Comparison of ENCODE assay signal across 20 cellular contexts in the genomic region with DNA sequence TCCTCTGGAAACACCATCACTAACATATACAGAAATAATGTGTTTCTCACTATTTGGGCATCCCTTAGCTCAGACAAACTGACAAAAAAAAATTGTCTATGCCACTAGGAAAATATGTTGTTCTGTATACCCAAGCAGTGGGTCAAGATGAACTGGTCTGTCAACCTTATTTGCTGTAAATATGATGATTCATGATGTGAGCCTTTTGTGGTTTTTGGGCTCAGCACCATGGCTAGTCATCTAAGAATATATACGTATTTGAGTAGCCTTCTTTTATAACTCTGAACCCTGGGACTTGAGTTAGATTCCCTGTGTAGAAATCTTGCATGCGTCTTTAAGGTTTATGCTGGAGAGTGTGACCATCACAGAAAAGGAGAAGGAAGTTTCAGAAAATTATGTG.
A peak's percentile ranks its signal among the peaks of the same experiment; 100 is the strongest.
DNase-seq lines count a peak whose midpoint lies in the region; ATAC-seq, FAIRE-seq and TF ChIP-seq lines count a peak whose summit lies in the region.
"Had no signal": no experiment of that assay in that cellular context is flagged by ENCODE, and none has a peak within 500 bp of the region (broad histone marks: within the 10 kb centered on the region; RNA-seq: fewer than 3 reads in every experiment).

No MANE protein-coding gene starts in this region.

- ATAC-seq in HG03039 (IDR thresholded peaks at IDR 0.05; ENCODE audit: unreplicated experiment) (no peak), GM18861 (IDR thresholded peaks at IDR 0.05; ENCODE audit: unreplicated experiment) (no peak)

- no peaks in the 10 kb centered on the region for H3K27me3 Mint-ChIP-seq in activated T-helper 1 cell treated with anti-CD3 and anti-CD28 coated beads, Interleukin-12 subunit alpha, Interleukin-12 subunit beta, Interleukin-2, Interleukin-4 antibody, amounts not matched to agents 30 ng/mL and 10 ng/mL and 1 ng/mL, durations not matched to agents 14 hours and 24 hours and 36 hours (ENCODE audit: insufficient read depth)
- H3K27me3 Mint-ChIP-seq: CD4-positive, alpha-beta memory T cell had no signal

- TF ChIP-seq CTCF in bronchial epithelial cell (IDR thresholded peaks at IDR 0.05; ENCODE audit: insufficient read depth, low read length, severe bottlenecking), result no peak
- TF ChIP-seq CTCF in fibroblast of villous mesenchyme (IDR thresholded peaks at IDR 0.05; ENCODE audit: insufficient read depth, low read depth, low read length), result no peak

- DNase-seq in A172 (ENCODE audit: low spot score) (peak; percentile 48), bronchial epithelial cell (ENCODE audit: low read depth) (peak; percentile 72), fibroblast of villous mesenchyme (ENCODE audit: low read depth) (peak; percentile 2)
- DNase-seq in activated T-helper 1 cell treated with anti-CD3 and anti-CD28 coated beads, Interleukin-12 subunit alpha, Interleukin-12 subunit beta, Interleukin-2, Interleukin-4 antibody, amounts not matched to agents 30 ng/mL and 10 ng/mL and 1 ng/mL, durations not matched to agents 14 hours and 24 hours and 36 hours (ENCODE audit: low spot score), result no peak
- DNase-seq: 8988T; C1 segment of cervical spinal cord; Calu3; CD4-positive, alpha-beta memory T cell; COR-L47; DMS53; DMS79 treated with DMSO at 0.1 percent for 48 hours; GF-D8; GM23248; H7; HCEC 1CT had no signal

- FAIRE-seq in bronchial epithelial cell (lab: Jason Lieb, UNC), result no peak
- FAIRE-seq: GM12891, GM18507, H1 had no signal

- H3K9me3 Mint-ChIP-seq in activated T-helper 1 cell treated with anti-CD3 and anti-CD28 coated beads, Interleukin-12 subunit alpha, Interleukin-12 subunit beta, Interleukin-2, Interleukin-4 antibody, amounts not matched to agents 30 ng/mL and 10 ng/mL and 1 ng/mL, durations not matched to agents 14 hours and 24 hours and 36 hours, result peaks cover 15% of the 10 kb centered on the region

- intact Hi-C loops in activated T-helper 1 cell treated with anti-CD3 and anti-CD28 coated beads, Interleukin-12 subunit alpha, Interleukin-12 subunit beta, Interleukin-2, Interleukin-4 antibody, amounts not matched to agents 30 ng/mL and 10 ng/mL and 1 ng/mL, durations not matched to agents 14 hours and 24 hours and 36 hours (cut with micrococcal nuclease), result no loop called here

- no peaks in the 10 kb centered on the region for H3K36me3 Mint-ChIP-seq in activated T-helper 1 cell treated with anti-CD3 and anti-CD28 coated beads, Interleukin-12 subunit alpha, Interleukin-12 subunit beta, Interleukin-2, Interleukin-4 antibody, amounts not matched to agents 30 ng/mL and 10 ng/mL and 1 ng/mL, durations not matched to agents 14 hours and 24 hours and 36 hours (ENCODE audit: low read depth)
- H3K36me3 Mint-ChIP-seq: CD4-positive, alpha-beta memory T cell had no signal

- H3K4me3 ChIP-seq in bronchial epithelial cell (ENCODE audit: low read depth, low read length), result no peak overlapping the region
- H3K4me3 ChIP-seq in fibroblast of villous mesenchyme (ENCODE audit: low read depth, low read length), result no peak overlapping the region
- H3K4me3 ChIP-seq: GM23248 had no signal

- no peak overlapping the region for H3K27ac Mint-ChIP-seq in activated T-helper 1 cell treated with anti-CD3 and anti-CD28 coated beads, Interleukin-12 subunit alpha, Interleukin-12 subunit beta, Interleukin-2, Interleukin-4 antibody, amounts not matched to agents 30 ng/mL and 10 ng/mL and 1 ng/mL, durations not matched to agents 14 hours and 24 hours and 36 hours
- H3K27ac Mint-ChIP-seq: CD4-positive, alpha-beta memory T cell had no signal

- H3K4me3 Mint-ChIP-seq in activated T-helper 1 cell treated with anti-CD3 and anti-CD28 coated beads, Interleukin-12 subunit alpha, Interleukin-12 subunit beta, Interleukin-2, Interleukin-4 antibody, amounts not matched to agents 30 ng/mL and 10 ng/mL and 1 ng/mL, durations not matched to agents 14 hours and 24 hours and 36 hours, result no peak overlapping the region
- H3K4me3 Mint-ChIP-seq: CD4-positive, alpha-beta memory T cell had no signal

- no peaks in the 10 kb centered on the region for H3K36me3 ChIP-seq in bronchial epithelial cell (ENCODE audit: control insufficient read depth, insufficient read depth, low read length)

- no peaks in the 10 kb centered on the region for H3K27me3 ChIP-seq in bronchial epithelial cell (ENCODE audit: control insufficient read depth, insufficient read depth, low read length)

- H3K4me1 Mint-ChIP-seq in activated T-helper 1 cell treated with anti-CD3 and anti-CD28 coated beads, Interleukin-12 subunit alpha, Interleukin-12 subunit beta, Interleukin-2, Interleukin-4 antibody, amounts not matched to agents 30 ng/mL and 10 ng/mL and 1 ng/mL, durations not matched to agents 14 hours and 24 hours and 36 hours (ENCODE audit: low read depth), result no peaks in the 10 kb centered on the region
